ENCODE assay signal across 1 cellular context in the genomic region with DNA sequence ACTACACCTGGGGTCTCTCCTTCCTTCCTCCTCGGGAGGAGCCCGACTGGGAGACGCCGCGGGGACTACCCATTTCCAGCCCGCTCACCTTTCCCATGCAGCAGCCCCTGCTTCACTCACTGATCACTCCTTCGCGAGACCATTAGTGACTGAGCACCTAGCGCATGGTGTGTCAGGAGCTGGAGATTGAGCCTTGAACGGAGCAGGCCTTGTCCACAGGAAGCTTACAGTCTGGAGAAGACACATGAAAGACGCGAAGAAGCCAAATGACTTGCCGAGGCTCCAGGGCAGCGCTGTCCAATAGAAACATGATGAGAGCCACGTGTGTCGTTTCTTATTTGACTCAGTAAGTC.
A peak's percentile ranks its signal among the peaks of the same experiment; 100 is the strongest.
TF ChIP-seq lines count a peak whose summit lies in the region.

No MANE protein-coding gene starts in this region.

TF ChIP-seq in HEK293, 187 proteins besides CTCF, POLR2A, EP300 and RAD21 (continued from another document):
- TF ChIP-seq, protein P1, sequence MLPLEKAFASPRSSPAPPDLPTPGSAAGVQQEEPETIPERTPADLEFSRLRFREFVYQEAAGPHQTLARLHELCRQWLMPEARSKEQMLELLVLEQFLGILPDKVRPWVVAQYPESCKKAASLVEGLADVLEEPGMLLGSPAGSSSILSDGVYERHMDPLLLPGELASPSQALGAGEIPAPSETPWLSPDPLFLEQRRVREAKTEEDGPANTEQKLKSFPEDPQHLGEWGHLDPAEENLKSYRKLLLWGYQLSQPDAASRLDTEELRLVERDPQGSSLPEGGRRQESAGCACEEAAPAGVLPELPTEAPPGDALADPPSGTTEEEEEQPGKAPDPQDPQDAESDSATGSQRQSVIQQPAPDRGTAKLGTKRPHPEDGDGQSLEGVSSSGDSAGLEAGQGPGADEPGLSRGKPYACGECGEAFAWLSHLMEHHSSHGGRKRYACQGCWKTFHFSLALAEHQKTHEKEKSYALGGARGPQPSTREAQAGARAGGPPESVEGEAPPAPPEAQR (tag by site-specific recombination; IDR thresholded peaks at IDR 0.05), result no peak
- TF ChIP-seq, protein P2, sequence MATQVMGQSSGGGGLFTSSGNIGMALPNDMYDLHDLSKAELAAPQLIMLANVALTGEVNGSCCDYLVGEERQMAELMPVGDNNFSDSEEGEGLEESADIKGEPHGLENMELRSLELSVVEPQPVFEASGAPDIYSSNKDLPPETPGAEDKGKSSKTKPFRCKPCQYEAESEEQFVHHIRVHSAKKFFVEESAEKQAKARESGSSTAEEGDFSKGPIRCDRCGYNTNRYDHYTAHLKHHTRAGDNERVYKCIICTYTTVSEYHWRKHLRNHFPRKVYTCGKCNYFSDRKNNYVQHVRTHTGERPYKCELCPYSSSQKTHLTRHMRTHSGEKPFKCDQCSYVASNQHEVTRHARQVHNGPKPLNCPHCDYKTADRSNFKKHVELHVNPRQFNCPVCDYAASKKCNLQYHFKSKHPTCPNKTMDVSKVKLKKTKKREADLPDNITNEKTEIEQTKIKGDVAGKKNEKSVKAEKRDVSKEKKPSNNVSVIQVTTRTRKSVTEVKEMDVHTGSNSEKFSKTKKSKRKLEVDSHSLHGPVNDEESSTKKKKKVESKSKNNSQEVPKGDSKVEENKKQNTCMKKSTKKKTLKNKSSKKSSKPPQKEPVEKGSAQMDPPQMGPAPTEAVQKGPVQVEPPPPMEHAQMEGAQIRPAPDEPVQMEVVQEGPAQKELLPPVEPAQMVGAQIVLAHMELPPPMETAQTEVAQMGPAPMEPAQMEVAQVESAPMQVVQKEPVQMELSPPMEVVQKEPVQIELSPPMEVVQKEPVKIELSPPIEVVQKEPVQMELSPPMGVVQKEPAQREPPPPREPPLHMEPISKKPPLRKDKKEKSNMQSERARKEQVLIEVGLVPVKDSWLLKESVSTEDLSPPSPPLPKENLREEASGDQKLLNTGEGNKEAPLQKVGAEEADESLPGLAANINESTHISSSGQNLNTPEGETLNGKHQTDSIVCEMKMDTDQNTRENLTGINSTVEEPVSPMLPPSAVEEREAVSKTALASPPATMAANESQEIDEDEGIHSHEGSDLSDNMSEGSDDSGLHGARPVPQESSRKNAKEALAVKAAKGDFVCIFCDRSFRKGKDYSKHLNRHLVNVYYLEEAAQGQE (tag by site-specific recombination; IDR thresholded peaks at IDR 0.05), result peak; percentile 35; the same call in 1 of the 2 replicates
- no peak for TF ChIP-seq ZNF404 (tag by site-specific recombination; IDR thresholded peaks at IDR 0.05)
